ENCODE assay signal across 36 cellular contexts in the genomic region with DNA sequence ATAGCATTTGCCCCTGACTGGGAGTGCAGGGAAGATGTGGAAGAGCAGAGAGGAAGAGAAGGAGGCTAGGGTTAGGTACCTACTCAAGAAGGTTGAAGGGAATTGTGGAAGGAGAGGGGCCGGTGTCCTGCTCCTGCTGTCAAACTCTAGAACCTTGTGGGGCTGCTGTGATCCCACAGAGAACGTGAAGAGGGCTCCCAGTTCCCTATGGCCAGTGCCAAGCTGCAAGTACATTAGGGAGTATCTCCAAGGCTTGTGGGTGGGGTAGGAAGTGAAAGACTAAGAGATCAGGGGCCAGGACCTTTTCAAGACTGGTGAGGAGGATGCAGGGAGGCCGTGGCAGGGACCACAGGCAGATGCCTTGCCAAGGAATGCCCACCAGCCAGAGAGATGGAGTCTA.
"Had no signal": no experiment of that assay in that cellular context is flagged by ENCODE, and none has a peak within 500 bp of the region (broad histone marks: within the 10 kb centered on the region; RNA-seq: fewer than 3 reads in every experiment).

No MANE protein-coding gene starts in this region.

- H3K36me3 Mint-ChIP-seq: activated CD4-positive, alpha-beta memory T cell treated with anti-CD3 and anti-CD28 coated beads for 36 hours; activated CD8-positive, alpha-beta memory T cell treated with anti-CD3 and anti-CD28 coated beads, Interleukin-2, amount 10 ng/mL, durations not matched to agents 7 days and 5 days; activated naive CD4-positive, alpha-beta T cell treated with anti-CD3 and anti-CD28 coated beads, Interleukin-2, amount 50 U/mL, for 72 hours; activated naive CD8-positive, alpha-beta T cell treated with anti-CD3 and anti-CD28 coated beads for 36 hours had no signal

- H3K4me3 Mint-ChIP-seq: activated B cell treated with CpG ODN at 0.5 μM for 24 hours; activated CD4-positive, alpha-beta memory T cell treated with anti-CD3 and anti-CD28 coated beads for 36 hours; activated CD4-positive, alpha-beta T cell treated with anti-CD3 and anti-CD28 coated beads, Interleukin-2, amount 10 ng/mL, durations not matched to agents 24 days and 14 days; activated CD8-positive, alpha-beta memory T cell treated with anti-CD3 and anti-CD28 coated beads, Interleukin-2, amount 10 ng/mL, durations not matched to agents 7 days and 5 days; activated CD8-positive, alpha-beta T cell treated with anti-CD3 and anti-CD28 coated beads, Interleukin-2, amount 10 ng/mL, durations not matched to agents 7 days and 5 days; activated naive CD4-positive, alpha-beta T cell treated with anti-CD3 and anti-CD28 coated beads for 36 hours; activated naive CD8-positive, alpha-beta T cell treated with anti-CD3 and anti-CD28 coated beads for 36 hours; activated T-cell treated with anti-CD3 and anti-CD28 coated beads, Interleukin-2, amount 50 U/mL, for 4 hours; activated T-cell treated with anti-CD3 and anti-CD28 coated beads, Interleukin-2, amount 50 U/mL, for 72 hours; activated T-helper 1 cell treated with anti-CD3 and anti-CD28 coated beads, Interleukin-12 subunit alpha, Interleukin-12 subunit beta, Interleukin-2, Interleukin-4 antibody, amounts not matched to agents 30 ng/mL and 10 ng/mL and 1 ng/mL, durations not matched to agents 14 hours and 24 hours and 36 hours; activated T-helper 17 cell treated with anti-CD3 and anti-CD28 coated beads, Interleukin-2, amount 50 U/mL, for 72 hours; T-helper 1 cell treated with Interleukin-12 subunit alpha and Interleukin-12 subunit beta and Interleukin-4 antibody, amounts not matched to agents 30 μg/mL and 1 μg/mL, for 36 hours; T-helper 2 cell treated with Interferon-gamma antibody and Interleukin-4, amounts not matched to agents 5 μg/mL and 100 μg/mL, for 36 hours had no signal

- H3K9me3 Mint-ChIP-seq: activated B cell treated with CpG ODN at 0.5 μM for 24 hours; activated CD4-positive, alpha-beta memory T cell treated with anti-CD3 and anti-CD28 coated beads for 36 hours; activated CD4-positive, alpha-beta T cell treated with anti-CD3 and anti-CD28 coated beads, Interleukin-2, amount 10 ng/mL, durations not matched to agents 24 days and 14 days; activated naive CD4-positive, alpha-beta T cell treated with anti-CD3 and anti-CD28 coated beads for 36 hours; activated naive CD4-positive, alpha-beta T cell treated with anti-CD3 and anti-CD28 coated beads, Interleukin-2, amount 50 U/mL, for 72 hours; activated naive CD8-positive, alpha-beta T cell treated with anti-CD3 and anti-CD28 coated beads for 36 hours; activated T-cell treated with anti-CD3 and anti-CD28 coated beads, Interleukin-2, amount 50 U/mL, for 4 hours; activated T-cell treated with anti-CD3 and anti-CD28 coated beads, Interleukin-2, amount 50 U/mL, for 72 hours; activated T-helper 1 cell treated with anti-CD3 and anti-CD28 coated beads, Interleukin-12 subunit alpha, Interleukin-12 subunit beta, Interleukin-2, Interleukin-4 antibody, amounts not matched to agents 30 ng/mL and 10 ng/mL and 1 ng/mL, durations not matched to agents 14 hours and 24 hours and 36 hours; activated T-helper 17 cell treated with anti-CD3 and anti-CD28 coated beads, Interleukin-2, amount 50 U/mL, for 72 hours; T-helper 1 cell treated with Interleukin-12 subunit alpha and Interleukin-12 subunit beta and Interleukin-4 antibody, amounts not matched to agents 30 μg/mL and 1 μg/mL, for 36 hours; T-helper 2 cell treated with Interferon-gamma antibody and Interleukin-4, amounts not matched to agents 5 μg/mL and 100 μg/mL, for 36 hours had no signal

- H3K27ac Mint-ChIP-seq: activated B cell treated with CpG ODN at 0.5 μM for 24 hours; activated CD4-positive, alpha-beta memory T cell treated with anti-CD3 and anti-CD28 coated beads for 36 hours; activated CD4-positive, alpha-beta T cell treated with anti-CD3 and anti-CD28 coated beads, Interleukin-2, amount 10 ng/mL, durations not matched to agents 24 days and 14 days; activated CD8-positive, alpha-beta memory T cell treated with anti-CD3 and anti-CD28 coated beads, Interleukin-2, amount 10 ng/mL, durations not matched to agents 7 days and 5 days; activated CD8-positive, alpha-beta T cell treated with anti-CD3 and anti-CD28 coated beads, Interleukin-2, amount 10 ng/mL, durations not matched to agents 7 days and 5 days; activated naive CD4-positive, alpha-beta T cell treated with anti-CD3 and anti-CD28 coated beads for 36 hours; activated naive CD8-positive, alpha-beta T cell treated with anti-CD3 and anti-CD28 coated beads for 36 hours; activated T-cell treated with anti-CD3 and anti-CD28 coated beads, Interleukin-2, amount 50 U/mL, for 72 hours; activated T-helper 1 cell treated with anti-CD3 and anti-CD28 coated beads, Interleukin-12 subunit alpha, Interleukin-12 subunit beta, Interleukin-2, Interleukin-4 antibody, amounts not matched to agents 30 ng/mL and 10 ng/mL and 1 ng/mL, durations not matched to agents 14 hours and 24 hours and 36 hours; activated T-helper 17 cell treated with anti-CD3 and anti-CD28 coated beads, Interleukin-2, amount 50 U/mL, for 72 hours; T-helper 1 cell treated with Interleukin-12 subunit alpha and Interleukin-12 subunit beta and Interleukin-4 antibody, amounts not matched to agents 30 μg/mL and 1 μg/mL, for 36 hours; T-helper 2 cell treated with Interferon-gamma antibody and Interleukin-4, amounts not matched to agents 5 μg/mL and 100 μg/mL, for 36 hours had no signal

- H3K27ac ChIP-seq: adrenal gland, body of pancreas, brain microvascular endothelial cell, breast epithelium, VCaP had no signal

- H3K9me3 ChIP-seq: adrenal gland, body of pancreas, breast epithelium had no signal

- H3K27me3 ChIP-seq: adrenal gland, body of pancreas, brain microvascular endothelial cell, breast epithelium had no signal

- H3K4me3 ChIP-seq: adrenal gland, body of pancreas, breast epithelium had no signal

- H3K36me3 ChIP-seq: adrenal gland, brain microvascular endothelial cell, breast epithelium had no signal

- DNase-seq: activated B cell treated with CpG ODN at 0.5 μM for 24 hours; activated CD4-positive, alpha-beta memory T cell treated with anti-CD3 and anti-CD28 coated beads for 36 hours; activated CD4-positive, alpha-beta T cell treated with anti-CD3 and anti-CD28 coated beads for 4 hours; activated CD4-positive, alpha-beta T cell treated with anti-CD3 and anti-CD28 coated beads, Interleukin-2, amount 10 ng/mL, durations not matched to agents 24 days and 14 days; activated CD4-positive, alpha-beta T cell treated with anti-CD3 and anti-CD28 coated beads, Interleukin-2, amount 50 U/mL, for 1 hour; activated CD4-positive, alpha-beta T cell treated with anti-CD3 and anti-CD28 coated beads, Interleukin-2, amount 50 U/mL, for 4 hours; activated CD4-positive, CD25-positive, alpha-beta regulatory T cell treated with anti-CD3 and anti-CD28 coated beads, Interleukin-2, amount 50 U/mL, for 72 hours; activated CD8-positive, alpha-beta memory T cell treated with anti-CD3 and anti-CD28 coated beads for 24 hours; activated CD8-positive, alpha-beta memory T cell treated with anti-CD3 and anti-CD28 coated beads, Interleukin-2, amount 10 ng/mL, durations not matched to agents 7 days and 5 days; activated CD8-positive, alpha-beta T cell treated with anti-CD3 and anti-CD28 coated beads, Interleukin-2, amount 10 ng/mL, durations not matched to agents 7 days and 5 days; activated effector memory CD4-positive, alpha-beta T cell treated with anti-CD3 and anti-CD28 coated beads, Interleukin-2, amount 50 U/mL, for 16 hours; activated gamma-delta T cell treated with Interleukin-2 at 50 U/mL for 16 hours; activated naive CD4-positive, alpha-beta T cell; activated naive CD4-positive, alpha-beta T cell treated with anti-CD3 and anti-CD28 coated beads for 36 hours; activated naive CD4-positive, alpha-beta T cell treated with anti-CD3 and anti-CD28 coated beads, Interleukin-2, amount 50 U/mL, for 16 hours; activated naive CD8-positive, alpha-beta T cell treated with anti-CD3 and anti-CD28 coated beads for 36 hours; activated T-cell treated with anti-CD3 and anti-CD28 coated beads for 4 hours; activated T-cell treated with anti-CD3 and anti-CD28 coated beads, Interleukin-2, amount 50 U/mL, for 1 hour; activated T-cell treated with anti-CD3 and anti-CD28 coated beads, Interleukin-2, amount 50 U/mL, for 4 hours; activated T-cell treated with anti-CD3 and anti-CD28 coated beads, Interleukin-2, amount 50 U/mL, for 72 hours; adrenal gland; amniotic stem cell; aorta; body of pancreas; brain microvascular endothelial cell; central memory CD4-positive, alpha-beta T cell; T-helper 1 cell; T-helper 2 cell; T-helper 9 cell had no signal

- H3K4me1 Mint-ChIP-seq: activated B cell treated with CpG ODN at 0.5 μM for 24 hours; activated CD4-positive, alpha-beta T cell treated with anti-CD3 and anti-CD28 coated beads, Interleukin-2, amount 10 ng/mL, durations not matched to agents 24 days and 14 days; activated CD8-positive, alpha-beta memory T cell treated with anti-CD3 and anti-CD28 coated beads, Interleukin-2, amount 10 ng/mL, durations not matched to agents 7 days and 5 days; activated naive CD8-positive, alpha-beta T cell treated with anti-CD3 and anti-CD28 coated beads for 36 hours; activated T-helper 17 cell treated with anti-CD3 and anti-CD28 coated beads, Interleukin-2, amount 50 U/mL, for 72 hours had no signal

- H3K4me1 ChIP-seq: adrenal gland, body of pancreas, breast epithelium had no signal

- H3K27me3 Mint-ChIP-seq: activated B cell treated with CpG ODN at 0.5 μM for 24 hours; activated CD4-positive, alpha-beta memory T cell treated with anti-CD3 and anti-CD28 coated beads for 36 hours; activated CD4-positive, alpha-beta T cell treated with anti-CD3 and anti-CD28 coated beads, Interleukin-2, amount 10 ng/mL, durations not matched to agents 24 days and 14 days; activated CD8-positive, alpha-beta memory T cell treated with anti-CD3 and anti-CD28 coated beads, Interleukin-2, amount 10 ng/mL, durations not matched to agents 7 days and 5 days; activated naive CD8-positive, alpha-beta T cell treated with anti-CD3 and anti-CD28 coated beads for 36 hours; activated T-helper 17 cell treated with anti-CD3 and anti-CD28 coated beads, Interleukin-2, amount 50 U/mL, for 72 hours had no signal

- ATAC-seq: activated CD8-positive, alpha-beta memory T cell treated with anti-CD3 and anti-CD28 coated beads, Interleukin-2, amount 10 ng/mL, durations not matched to agents 7 days and 5 days; activated CD8-positive, alpha-beta T cell treated with anti-CD3 and anti-CD28 coated beads, Interleukin-2, amount 10 ng/mL, durations not matched to agents 7 days and 5 days; activated naive CD4-positive, alpha-beta T cell treated with anti-CD3 and anti-CD28 coated beads, Interleukin-2, amount 50 U/mL, for 72 hours; activated T-cell treated with anti-CD3 and anti-CD28 coated beads, Interleukin-2, amount 50 U/mL, for 4 hours; activated T-cell treated with anti-CD3 and anti-CD28 coated beads, Interleukin-2, amount 50 U/mL, for 72 hours; activated T-helper 17 cell treated with anti-CD3 and anti-CD28 coated beads, Interleukin-2, amount 50 U/mL, for 72 hours; body of pancreas had no signal
